Comparison of ENCODE assay signal across 20 cellular contexts in the genomic region with DNA sequence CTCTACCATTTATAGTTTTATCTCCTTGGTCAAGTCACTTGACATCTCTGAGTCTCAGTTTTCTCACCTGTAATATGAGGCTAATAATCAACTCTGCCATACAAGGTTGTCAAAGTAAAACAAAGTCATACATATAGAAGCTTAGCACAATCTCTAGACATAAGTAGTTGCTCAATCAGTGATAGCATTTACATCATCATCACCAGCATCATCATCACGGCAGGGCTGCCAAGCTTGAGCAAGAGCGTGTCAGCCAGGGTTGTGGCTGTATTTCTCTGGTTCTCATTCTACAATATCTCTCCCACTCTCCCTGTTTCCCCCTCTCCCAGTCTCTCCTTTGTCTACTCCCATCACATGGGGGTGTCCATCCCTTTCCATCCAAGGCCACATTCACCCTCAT. TPM values are rescaled to one million over a fixed set of nuclear protein-coding genes. Genes with fewer than 3 reads are reported as not detected.
DNase-seq lines count a peak whose midpoint lies in the region; ATAC-seq, FAIRE-seq and TF ChIP-seq lines count a peak whose summit lies in the region.
"Had no signal": no experiment of that assay in that cellular context is flagged by ENCODE, and none has a peak within 500 bp of the region (broad histone marks: within the 10 kb centered on the region; RNA-seq: fewer than 3 reads in every experiment).

No MANE protein-coding gene starts in this region.

- no peak overlapping the region for H3K4me3 ChIP-seq in GM23248
- no peak overlapping the region for H3K4me3 ChIP-seq in mammary epithelial cell (replicated peaks in 1 of 3; ENCODE audit: insufficient read depth in 1 of 3, low read depth in 2 of 3, low read length in 3 of 3)
- H3K4me3 ChIP-seq in keratinocyte (ENCODE audit: control insufficient read depth in 2 of 3, extremely low read depth in 1 of 3, insufficient read depth in 2 of 3, low read depth in 1 of 3, low read length in 3 of 3) = no peak overlapping the region

- H3K79me2 ChIP-seq in GM23248 (ENCODE audit: insufficient read depth) (no peaks in the 10 kb centered on the region), mammary epithelial cell (ENCODE audit: insufficient read depth, low read length) (no peaks in the 10 kb centered on the region), keratinocyte (ENCODE audit: control insufficient read depth, insufficient read depth, low read length) (no peaks in the 10 kb centered on the region)

- BruUV-seq in mammary epithelial cell (replicated peaks; lab: Mats Ljungman, UMichigan) = no TSS peak

- FAIRE-seq in keratinocyte (lab: Jason Lieb, UNC) = peak; percentile 41
- FAIRE-seq: endothelial cell of umbilical vein, H54, small intestine had no signal

- no peak overlapping the region for H3K27ac Mint-ChIP-seq in stimulated activated memory B cell treated with anti-CD40 and anti-IgM and Interleukin-4, amounts not matched to agents 10 μg/mL and 1 μg/mL and 100 μg/mL, for 72 hours
- H3K27ac Mint-ChIP-seq: activated CD4-positive, alpha-beta memory T cell treated with anti-CD3 and anti-CD28 coated beads for 36 hours; activated naive CD4-positive, alpha-beta T cell treated with anti-CD3 and anti-CD28 coated beads, Interleukin-2, amount 50 U/mL, for 24 hours; activated T-cell treated with anti-CD3 and anti-CD28 coated beads, Interleukin-2, amount 50 U/mL, for 24 hours had no signal

- dilution Hi-C loops in mammary epithelial cell (cut with HindIII; ENCODE audit: low sequenced_read_pairs) = no loop called here
- dilution Hi-C loops in keratinocyte (cut with MboI; ENCODE audit: extremely low pct_ligation_motif_present, low sequenced_read_pairs) = no loop called here

- peaks cover 8% of the 10 kb centered on the region for H3K9me3 Mint-ChIP-seq in stimulated activated memory B cell treated with anti-CD40 and anti-IgM and Interleukin-4, amounts not matched to agents 10 μg/mL and 1 μg/mL and 100 μg/mL, for 72 hours

- CTCF ChIA-PET in mammary epithelial cell (lab: Charles Lee; ENCODE audit: low non-redundant PET) = no interaction called here

- no peaks in the 10 kb centered on the region for H3K9me2 ChIP-seq in GM23248 (ENCODE audit: insufficient read depth)

- H3K9ac ChIP-seq in GM23248 (no peak overlapping the region), mammary epithelial cell (ENCODE audit: insufficient read depth, low read length) (no peak overlapping the region), keratinocyte (ENCODE audit: control insufficient read depth, extremely low read depth, insufficient read depth, low read length) (no peak overlapping the region)

- intact Hi-C loops in mammary epithelial cell (cut with micrococcal nuclease) = no loop called here

- WGBS in GM23248 (ENCODE audit: low coverage in 1 of 2, low lambda C conversion rate in 2 of 2, missing lambda C conversion rate in 2 of 2), 2 experiments = 8 to 10% methylated on average over 2 of the region's 2 CpGs
- 75% methylated on average over 2 of the region's 2 CpGs for WGBS in mammary epithelial cell (ENCODE audit: low coverage, missing lambda C conversion rate)

- no peak for TF ChIP-seq CTCF in mammary epithelial cell (conservative IDR thresholded peaks at IDR 0.05 in 1 of 2, IDR thresholded peaks at IDR 0.05 in 1 of 2; ENCODE audit: extremely low read depth in 1 of 2, insufficient read depth in 1 of 2, low read depth in 1 of 2, low read length in 2 of 2)
- TF ChIP-seq CTCF in keratinocyte (optimal IDR thresholded peaks at IDR 0.05 in 1 of 3, IDR thresholded peaks at IDR 0.05 in 1 of 3, conservative IDR thresholded peaks at IDR 0.05 in 1 of 3; ENCODE audit: extremely low read depth in 1 of 3, insufficient read depth in 2 of 3, low read length in 3 of 3) = no peak

- no peak overlapping the region for H3K4me2 ChIP-seq in GM23248 (ENCODE audit: unreplicated experiment)
- no peak overlapping the region for H3K4me2 ChIP-seq in mammary epithelial cell (ENCODE audit: insufficient read depth, low read depth, low read length)
- no peak overlapping the region for H3K4me2 ChIP-seq in keratinocyte (ENCODE audit: control insufficient read depth, extremely low read depth, insufficient read depth, low read depth, low read length)

- peaks cover 5% of the 10 kb centered on the region for H3K36me3 Mint-ChIP-seq in stimulated activated memory B cell treated with anti-CD40 and anti-IgM and Interleukin-4, amounts not matched to agents 10 μg/mL and 1 μg/mL and 100 μg/mL, for 72 hours

- peak; percentile 68 for DNase-seq in GM23248
- DNase-seq in NCI-H460 (ENCODE audit: extremely low read depth, low read depth) = peak; percentile 72
- DNase-seq in mammary epithelial cell = peak; percentile 26
- DNase-seq in keratinocyte (ENCODE audit: low read depth, low spot score) = no peak
- no peak for DNase-seq in iPS-NIHi7 (ENCODE audit: extremely low spot score)
- no peak for DNase-seq in SHP77 (lab: John Stamatoyannopoulos, UW)
- DNase-seq: activated CD4-positive, alpha-beta memory T cell treated with anti-CD3 and anti-CD28 coated beads for 36 hours; activated T-cell treated with anti-CD3 and anti-CD28 coated beads, Interleukin-2, amount 50 U/mL, for 24 hours; EL; islet precursor cell; KG1; naive B cell; NCI-H1417 treated with DMSO at 0.1 percent for 48 hours; posterior cingulate gyrus; small intestine; stimulated activated CD4-positive, alpha-beta T cell treated with anti-CD3 and anti-CD28 coated beads, Interleukin-4, amount 100 ng/mL, for 1 hour had no signal

- H3K36me3 ChIP-seq in GM23248 (ENCODE audit: low read depth) (no peaks in the 10 kb centered on the region), mammary epithelial cell (ENCODE audit: insufficient read depth, low read length) (no peaks in the 10 kb centered on the region), keratinocyte (ENCODE audit: control insufficient read depth in 2 of 2, extremely low read depth in 1 of 2, insufficient read depth in 2 of 2, low read length in 2 of 2) (no peaks in the 10 kb centered on the region)

- 0 out of 2 replicates have a peak, but pooled peaks cover 3% of the 10 kb centered on the region for H3K4me1 ChIP-seq in GM23248 (ENCODE audit: insufficient read depth)
- no peaks in the 10 kb centered on the region for H3K4me1 ChIP-seq in mammary epithelial cell (ENCODE audit: insufficient read depth, low read length)
- no peaks in the 10 kb centered on the region for H3K4me1 ChIP-seq in keratinocyte (ENCODE audit: control insufficient read depth, extremely low read depth, insufficient read depth, low read length)

- H4K20me1 ChIP-seq in GM23248 (ENCODE audit: insufficient read depth) = no peaks in the 10 kb centered on the region
- H4K20me1 ChIP-seq in mammary epithelial cell (ENCODE audit: insufficient read depth, low read length) = no peaks in the 10 kb centered on the region
- no peaks in the 10 kb centered on the region for H4K20me1 ChIP-seq in keratinocyte (ENCODE audit: control insufficient read depth, extremely low read depth, insufficient read depth, low read length)

- H3K27ac ChIP-seq in GM23248 (no peak overlapping the region), mammary epithelial cell (ENCODE audit: insufficient read depth, low read depth, low read length) (no peak overlapping the region), keratinocyte (ENCODE audit: control insufficient read depth, insufficient read depth, low read length) (no peak overlapping the region)

- H3K4me3 Mint-ChIP-seq in stimulated activated memory B cell treated with anti-CD40 and anti-IgM and Interleukin-4, amounts not matched to agents 10 μg/mL and 1 μg/mL and 100 μg/mL, for 72 hours = no peak overlapping the region
- H3K4me3 Mint-ChIP-seq: activated CD4-positive, alpha-beta memory T cell treated with anti-CD3 and anti-CD28 coated beads for 36 hours; activated naive CD4-positive, alpha-beta T cell treated with anti-CD3 and anti-CD28 coated beads, Interleukin-2, amount 50 U/mL, for 24 hours; activated T-cell treated with anti-CD3 and anti-CD28 coated beads, Interleukin-2, amount 50 U/mL, for 24 hours had no signal

- H3K27me3 Mint-ChIP-seq in stimulated activated memory B cell treated with anti-CD40 and anti-IgM and Interleukin-4, amounts not matched to agents 10 μg/mL and 1 μg/mL and 100 μg/mL, for 72 hours = peaks cover 23% of the 10 kb centered on the region
- H3K27me3 Mint-ChIP-seq: activated naive CD4-positive, alpha-beta T cell treated with anti-CD3 and anti-CD28 coated beads, Interleukin-2, amount 50 U/mL, for 24 hours had no signal

- peaks cover 18% of the 10 kb centered on the region for H3K4me1 Mint-ChIP-seq in stimulated activated memory B cell treated with anti-CD40 and anti-IgM and Interleukin-4, amounts not matched to agents 10 μg/mL and 1 μg/mL and 100 μg/mL, for 72 hours

- H3K9me1 ChIP-seq in keratinocyte (ENCODE audit: control insufficient read depth, extremely low read depth, insufficient read depth, low read length) = no peaks in the 10 kb centered on the region

- H3K27me3 ChIP-seq in GM23248 (replicated peaks; ENCODE audit: insufficient read depth) (no peaks in the 10 kb centered on the region), mammary epithelial cell (ENCODE audit: insufficient read depth, low read length) (no peaks in the 10 kb centered on the region), keratinocyte (ENCODE audit: control insufficient read depth, extremely low read depth, insufficient read depth, low read length) (no peaks in the 10 kb centered on the region)

- in situ Hi-C loops in GM23248 (cut with MboI) = no loop called here
- in situ Hi-C loops in mammary epithelial cell (cut with MboI; ENCODE audit: low sequenced_read_pairs in 2 of 2) = no loop called here

- H2AFZ ChIP-seq in GM23248 = no peak overlapping the region
- no peak overlapping the region for H2AFZ ChIP-seq in mammary epithelial cell (ENCODE audit: low read depth, low read length)
- H2AFZ ChIP-seq in keratinocyte (ENCODE audit: control insufficient read depth, low read length) = no peak overlapping the region

- no peak for ATAC-seq in stimulated activated memory B cell treated with anti-CD40 and anti-IgM and Interleukin-4, amounts not matched to agents 10 μg/mL and 1 μg/mL and 100 μg/mL, for 72 hours

- H3K9me3 ChIP-seq in GM23248 (ENCODE audit: low read depth) = peaks cover under 1% of the 10 kb centered on the region
- peaks cover 5% of the 10 kb centered on the region for H3K9me3 ChIP-seq in mammary epithelial cell (replicated peaks; ENCODE audit: insufficient read depth, low read length)
- H3K9me3 ChIP-seq in keratinocyte (ENCODE audit: control insufficient read depth, low read depth, low read length) = no peaks in the 10 kb centered on the region

- no peaks in the 10 kb centered on the region for H3F3A ChIP-seq in GM23248 (ENCODE audit: insufficient read depth)

RNA-seq across cellular contexts. Expression of a gene that starts 41.7 kb away (rescaled TPM):
- total RNA-seq in GM23248 (2014; rRNA removed; shearing (Covaris generic)) = 5.4 and 28.3 TPM in 2 replicates
- 44.7 and 52.2 TPM in 2 replicates for polyA plus RNA-seq in GM23248 (2016; fragmentation: Nextera tagmentation; extraction: Ambion mirVana)
- total RNA-seq in NCI-H460 (2014; rRNA removed; shearing (Covaris generic)) = 389 and 406 TPM in 2 replicates
- polyA plus RNA-seq in NCI-H460 (2014; cell fraction: nucleus; rRNA removed) = 279 and 344 TPM in 2 replicates
- 10 to 100 TPM; 10.3 to 43.4 TPM for total RNA-seq in mammary epithelial cell
- 26.0 TPM for polyA plus RNA-seq in mammary epithelial cell
- polyA minus RNA-seq in mammary epithelial cell = 6.5 TPM
- 24.2 to 36.0 TPM (median 24.3 TPM) in 3 replicates for polyA plus RNA-seq in keratinocyte
- 25.3 TPM for polyA plus RNA-seq in keratinocyte (2011; ENCODE audit: low read depth)
- polyA plus RNA-seq in keratinocyte (2011; cell fraction: cytosol; rRNA removed) = 22.8 and 30.1 TPM in 2 replicates
- 8.4 and 13.8 TPM in 2 replicates for polyA plus RNA-seq in keratinocyte (2011; cell fraction: nucleus; rRNA removed)
- 42.6 and 52.1 TPM in 2 replicates for polyA plus RNA-seq in keratinocyte (2012; ENCODE audit: low replicate concordance)
- 2.9 to 5.0 TPM (median 3.8 TPM) in 3 replicates for polyA minus RNA-seq in keratinocyte
- 30.9 TPM for polyA minus RNA-seq in keratinocyte (2011; cell fraction: cytosol; rRNA and poly(A)+ RNA removed)
- polyA minus RNA-seq in keratinocyte (2011; cell fraction: nucleus; rRNA and poly(A)+ RNA removed) = 2.4 and 4.3 TPM in 2 replicates

Comparison
In these comparisons a context has a peak if more than half of its experiments do, and no peak if none do; other contexts are left out.
1. DNase-seq: peak in GM23248 (single experiment), NCI-H460 (single experiment) and mammary epithelial cell (single experiment); none in keratinocyte (single experiment), iPS-NIHi7 (single experiment) and SHP77 (0 of 2).